Comparison of ENCODE assay signal across 21 cellular contexts in the genomic region with DNA sequence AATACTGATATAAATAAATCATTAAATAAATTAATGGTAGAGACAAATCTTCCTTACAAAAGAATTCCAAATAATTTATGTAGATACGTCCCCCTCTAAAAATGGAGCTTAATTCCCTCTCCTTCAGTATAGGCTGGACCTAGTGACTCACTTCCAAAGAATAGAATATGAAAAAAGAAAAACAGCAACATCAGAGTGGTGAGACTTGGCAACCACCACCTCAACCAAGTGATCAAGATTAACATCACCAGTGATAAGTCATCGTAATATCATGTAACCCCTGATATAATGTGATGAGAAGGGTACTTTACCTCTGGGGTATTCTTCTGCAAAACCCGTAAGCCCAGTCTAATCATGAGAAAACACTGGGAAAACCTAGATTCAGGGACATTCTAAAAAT. TPM values are rescaled to one million over a fixed set of nuclear protein-coding genes. Genes with fewer than 3 reads are reported as not detected.
DNase-seq lines count a peak whose midpoint lies in the region; ATAC-seq and TF ChIP-seq lines count a peak whose summit lies in the region.
"Had no signal": no experiment of that assay in that cellular context is flagged by ENCODE, and none has a peak within 500 bp of the region (broad histone marks: within the 10 kb centered on the region; RNA-seq: fewer than 3 reads in every experiment).

No MANE protein-coding gene starts in this region.

- H3K4me2 ChIP-seq in PC-3 (ENCODE audit: low read length): no peak overlapping the region
- no peak overlapping the region for H3K4me2 ChIP-seq in neuronal stem cell (ENCODE audit: insufficient read depth, low read length, poor library complexity, severe bottlenecking)
- H3K4me2 ChIP-seq: GM23338 had no signal

- H3K4me3 ChIP-seq in PC-3 (ENCODE audit: low read length) (no peak overlapping the region), choroid plexus epithelial cell (ENCODE audit: low read depth, low read length) (no peak overlapping the region), stomach (no peak overlapping the region), neuronal stem cell (ENCODE audit: low read length in 2 of 2) (no peak overlapping the region), left ventricle myocardium inferior (no peak overlapping the region)
- H3K4me3 ChIP-seq: coronary artery, GM23338, SJSA1, transverse colon had no signal

- H3K27ac ChIP-seq in PC-3 (ENCODE audit: low read length) (no peak overlapping the region), stomach (no peak overlapping the region), neuronal stem cell (replicated peaks; ENCODE audit: low read length) (no peak overlapping the region), left ventricle myocardium inferior (replicated peaks) (no peak overlapping the region)
- H3K27ac ChIP-seq: coronary artery, SJSA1, transverse colon had no signal

- intact Hi-C loops in PC-3 (cut with micrococcal nuclease): no loop called here
- intact Hi-C loops in stomach (cut with DNase I; ENCODE audit: low total_unique reads): no loop called here
- intact Hi-C loops in left ventricle myocardium inferior (cut with micrococcal nuclease): no loop called here

- no peak overlapping the region for H2BK120ac ChIP-seq in neuronal stem cell (ENCODE audit: low read depth, low read length)

- H2AFZ ChIP-seq in PC-3 (ENCODE audit: low read length): no peak overlapping the region
- H2AFZ ChIP-seq in neuronal stem cell (ENCODE audit: low read length): no peak overlapping the region
- H2AFZ ChIP-seq: GM23338 had no signal

- H3K9me3 ChIP-seq in PC-3 (ENCODE audit: low read length): no peaks in the 10 kb centered on the region
- no peaks in the 10 kb centered on the region for H3K9me3 ChIP-seq in stomach
- no peaks in the 10 kb centered on the region for H3K9me3 ChIP-seq in neuronal stem cell (replicated peaks in 1 of 2; ENCODE audit: control insufficient read depth in 2 of 2, insufficient read depth in 1 of 2, low read depth in 1 of 2, low read length in 2 of 2)
- H3K9me3 ChIP-seq in left ventricle myocardium inferior (replicated peaks): no peaks in the 10 kb centered on the region
- H3K9me3 ChIP-seq: SJSA1, transverse colon had no signal

- H3K27me3 ChIP-seq in PC-3 (ENCODE audit: low read length) (no peaks in the 10 kb centered on the region), stomach (no peaks in the 10 kb centered on the region), neuronal stem cell (ENCODE audit: control insufficient read depth in 3 of 3, insufficient read depth in 3 of 3, low read depth in 1 of 3, low read length in 3 of 3) (no peaks in the 10 kb centered on the region), left ventricle myocardium inferior (ENCODE audit: low read depth) (no peaks in the 10 kb centered on the region)
- H3K27me3 ChIP-seq: SJSA1, transverse colon had no signal

- H4K20me1 ChIP-seq in PC-3 (ENCODE audit: low read length): 0 out of 2 replicates have a peak, but pooled peaks cover 16% of the 10 kb centered on the region

- no peak for DNase-seq in activated T-cell treated with anti-CD3 and anti-CD28 coated beads, Interleukin-2, amount 50 U/mL, for 4 hours
- no peak for DNase-seq in activated T-cell treated with anti-CD3 and anti-CD28 coated beads, Interleukin-2, amount 50 U/mL, for 1 hour
- DNase-seq in PC-3 (no peak), choroid plexus epithelial cell (ENCODE audit: low read depth) (peak; percentile 40), stomach (no peak), neuronal stem cell (ENCODE audit: low spot score) (no peak), left ventricle myocardium inferior (no peak)
- DNase-seq in stimulated activated naive CD8-positive, alpha-beta T cell treated with anti-CD3 and anti-CD28 coated beads, Interleukin-15, Interleukin-2, amounts not matched to agents 100 U/mL and 50 U/mL, for 24 hours: no peak
- DNase-seq: activated CD4-positive, alpha-beta T cell treated with anti-CD3 and anti-CD28 coated beads for 1 hour; DMS153; left colon; midbrain; NCI-H1436; transverse colon had no signal

- no peak overlapping the region for H2BK5ac ChIP-seq in neuronal stem cell (ENCODE audit: low read length)

- no peak overlapping the region for H3K14ac ChIP-seq in neuronal stem cell (ENCODE audit: low read length)

- no peaks in the 10 kb centered on the region for H3K9me3 Mint-ChIP-seq in activated T-cell treated with anti-CD3 and anti-CD28 coated beads, Interleukin-2, amount 50 U/mL, for 4 hours
- H3K9me3 Mint-ChIP-seq: CD4-positive, CD25-positive, alpha-beta regulatory T cell; GM23338; neural crest cell; stimulated activated memory B cell treated with anti-CD40 and anti-IgM and Interleukin-4, amounts not matched to agents 10 μg/mL and 1 μg/mL and 100 μg/mL, for 72 hours had no signal

- peaks cover 94% of the 10 kb centered on the region for H3K79me2 ChIP-seq in PC-3 (ENCODE audit: low read length)

- peaks cover 40% of the 10 kb centered on the region for H3K4me1 Mint-ChIP-seq in activated T-cell treated with anti-CD3 and anti-CD28 coated beads, Interleukin-2, amount 50 U/mL, for 4 hours (ENCODE audit: low read depth)

- no peak overlapping the region for H3K4ac ChIP-seq in neuronal stem cell (ENCODE audit: low read length)

- no peak overlapping the region for H3K4me3 Mint-ChIP-seq in activated T-cell treated with anti-CD3 and anti-CD28 coated beads, Interleukin-2, amount 50 U/mL, for 4 hours
- H3K4me3 Mint-ChIP-seq: CD4-positive, CD25-positive, alpha-beta regulatory T cell; GM23338; neural crest cell; stimulated activated memory B cell treated with anti-CD40 and anti-IgM and Interleukin-4, amounts not matched to agents 10 μg/mL and 1 μg/mL and 100 μg/mL, for 72 hours had no signal

- 72 to 94% (median 82%) methylated on average over 3 of the region's 3 CpGs for WGBS in stomach, 5 donors
- no CpG with 5 or more reads among the region's 3 CpGs for WGBS in neuronal stem cell (ENCODE audit: extremely low coverage in 2 of 2, insufficient read length in 2 of 2, insufficient replicate concordance in 1 of 2), 2 donors

- no peak for TF ChIP-seq CTCF in PC-3 (conservative IDR thresholded peaks at IDR 0.05; ENCODE audit: low read depth, low read length)
- no peak for TF ChIP-seq CTCF in choroid plexus epithelial cell (conservative IDR thresholded peaks at IDR 0.05; ENCODE audit: low read depth, low read length)
- no peak for TF ChIP-seq CTCF in stomach (IDR thresholded peaks at IDR 0.05)
- TF ChIP-seq CTCF in left ventricle myocardium inferior (IDR thresholded peaks at IDR 0.05; ENCODE audit: borderline replicate concordance): no peak

- no peak overlapping the region for H3K23ac ChIP-seq in neuronal stem cell (ENCODE audit: low read depth, low read length, poor library complexity)

- H3K4me1 ChIP-seq in PC-3 (ENCODE audit: insufficient read depth, low read length): no peaks in the 10 kb centered on the region
- H3K4me1 ChIP-seq in stomach: peaks cover 0 to 68% (median 16%) of the 10 kb centered on the region in 4 donors
- no peaks in the 10 kb centered on the region for H3K4me1 ChIP-seq in neuronal stem cell (ENCODE audit: control insufficient read depth in 2 of 2, insufficient read depth in 1 of 2, low read depth in 1 of 2, low read length in 2 of 2)
- peaks cover 65% of the 10 kb centered on the region for H3K4me1 ChIP-seq in left ventricle myocardium inferior

- H3K36me3 ChIP-seq in PC-3 (ENCODE audit: low read depth, low read length): peaks cover 6% of the 10 kb centered on the region; the same call in 1 of the 2 replicates
- no peaks in the 10 kb centered on the region for H3K36me3 ChIP-seq in stomach
- H3K36me3 ChIP-seq in neuronal stem cell (replicated peaks in 1 of 2; ENCODE audit: control insufficient read depth in 2 of 2, insufficient read depth in 2 of 2, low read length in 2 of 2): peaks cover 0 to 7% of the 10 kb centered on the region in 2 donors
- H3K36me3 ChIP-seq in left ventricle myocardium inferior: peaks cover 7% of the 10 kb centered on the region
- H3K36me3 ChIP-seq: SJSA1, transverse colon had no signal

- POLR2A ChIA-PET in PC-3 (lab: Charles Lee; ENCODE audit: unreplicated experiment): no interaction called here

- no peak overlapping the region for H3K18ac ChIP-seq in neuronal stem cell (ENCODE audit: low read length)

- H3F3A ChIP-seq in PC-3 (ENCODE audit: low read length, unreplicated experiment): no peaks in the 10 kb centered on the region

- no peaks in the 10 kb centered on the region for H3K27me3 Mint-ChIP-seq in activated T-cell treated with anti-CD3 and anti-CD28 coated beads, Interleukin-2, amount 50 U/mL, for 4 hours (ENCODE audit: low read depth)
- H3K27me3 Mint-ChIP-seq: CD4-positive, CD25-positive, alpha-beta regulatory T cell; stimulated activated memory B cell treated with anti-CD40 and anti-IgM and Interleukin-4, amounts not matched to agents 10 μg/mL and 1 μg/mL and 100 μg/mL, for 72 hours had no signal

- H4K8ac ChIP-seq in neuronal stem cell (ENCODE audit: low read depth, low read length): no peak overlapping the region

- H4K91ac ChIP-seq in neuronal stem cell (ENCODE audit: low read depth, low read length, poor library complexity): no peak overlapping the region

- peak; percentile 67 to 71 for ATAC-seq in activated T-cell treated with anti-CD3 and anti-CD28 coated beads, Interleukin-2, amount 50 U/mL, for 4 hours
- ATAC-seq in PC-3: peak; percentile 22; the same call in 1 of the 2 replicates
- ATAC-seq in stimulated activated naive CD8-positive, alpha-beta T cell treated with anti-CD3 and anti-CD28 coated beads, Interleukin-15, Interleukin-2, amounts not matched to agents 100 U/mL and 50 U/mL, for 24 hours: peak; percentile 74
- ATAC-seq: GM23338, HepG2, left colon had no signal

- CTCF ChIA-PET in PC-3 (lab: Charles Lee): no interaction called here

- TF ChIP-seq EP300 in stomach (IDR thresholded peaks at IDR 0.05): no peak

- no peak overlapping the region for H2BK15ac ChIP-seq in neuronal stem cell (ENCODE audit: low read length)

- peaks cover 18% of the 10 kb centered on the region for H3K36me3 Mint-ChIP-seq in activated T-cell treated with anti-CD3 and anti-CD28 coated beads, Interleukin-2, amount 50 U/mL, for 4 hours (ENCODE audit: insufficient read depth)

- no peak for TF ChIP-seq POLR2A in stomach (IDR thresholded peaks at IDR 0.05)

- no TSS peak for BruUV-seq in PC-3 (replicated peaks; lab: Mats Ljungman, UMichigan)

- H2AK5ac ChIP-seq in neuronal stem cell (ENCODE audit: low read depth, low read length): no peak overlapping the region

- H2BK12ac ChIP-seq in neuronal stem cell (ENCODE audit: low read length): no peak overlapping the region

- no peaks in the 10 kb centered on the region for H3K79me1 ChIP-seq in neuronal stem cell (ENCODE audit: low read depth, low read length)

- H3K9ac ChIP-seq in PC-3 (ENCODE audit: low read length) (no peak overlapping the region), neuronal stem cell (ENCODE audit: low read depth, low read length, poor library complexity) (no peak overlapping the region)

- H3K9me2 ChIP-seq in PC-3 (replicated peaks; ENCODE audit: low read length): no peaks in the 10 kb centered on the region

RNA-seq across cellular contexts. Expression of a gene that starts 13.4 kb away (rescaled TPM):
- 10 to 100 TPM; 11.3 to 11.8 (median 11.3) TPM for total RNA-seq in activated T-cell treated with anti-CD3 and anti-CD28 coated beads, Interleukin-2, amount 50 U/mL, for 4 hours
- total RNA-seq in PC-3 (2014; rRNA removed) (30.2 and 31.6 TPM in 2 replicates), stomach (10 to 100 TPM; 53.9 to 81.1 (median 62.3) TPM), left ventricle myocardium inferior (56.1 TPM)
- 10 to 100 TPM in 2 of 3 donors, 1 to 10 TPM in 1; 6.7 to 16.0 (median 10.8) TPM for polyA plus RNA-seq in stomach
- 17.0 TPM for polyA plus RNA-seq in neuronal stem cell (2013, experiment 1 of 2)
- 16.3 TPM for polyA plus RNA-seq in neuronal stem cell (2013, experiment 2 of 2)

Comparison
In these comparisons a context has a peak if more than half of its experiments do, and no peak if none do; other contexts are left out.
1. ATAC-seq: peak in every context shown above with its lines; median percentile 74 in stimulated activated naive CD8-positive, alpha-beta T cell treated with anti-CD3 and anti-CD28 coated beads, Interleukin-15, Interleukin-2, amounts not matched to agents 100 U/mL and 50 U/mL, for 24 hours; 69 in activated T-cell treated with anti-CD3 and anti-CD28 coated beads, Interleukin-2, amount 50 U/mL, for 4 hours; 22 in PC-3.